11 cellular contexts compared by ENCODE assay signal in genomic region chr4:56668267-56668666, GRCh38. TPM values are rescaled to one million over a fixed set of nuclear protein-coding genes. Genes with fewer than 3 reads are reported as not detected.
DNase-seq lines count a peak whose midpoint lies in the region; ATAC-seq, FAIRE-seq and TF ChIP-seq lines count a peak whose summit lies in the region.
"Had no signal": no experiment of that assay in that cellular context is flagged by ENCODE, and none has a peak within 500 bp of the region (broad histone marks: within the 10 kb centered on the region; RNA-seq: fewer than 3 reads in every experiment).

No MANE protein-coding gene starts in this region.

- CTCF ChIA-PET in PC-3 (lab: Charles Lee): no interaction called here

- peak; percentile 11 for DNase-seq in AG08395 (ENCODE audit: low spot score)
- DNase-seq in GDM1 (lab: John Stamatoyannopoulos, UW): peak; percentile 37
- DNase-seq in PC-3: peak; percentile 38
- peak; percentile 58 for DNase-seq in fibroblast of villous mesenchyme (ENCODE audit: low read depth)
- DNase-seq in pancreas: no peak
- DNase-seq in NCI-H1417 treated with DMSO at 0.1 percent for 48 hours (lab: John Stamatoyannopoulos, UW): no peak
- no peak for DNase-seq in amygdala (lab: John Stamatoyannopoulos, UW)
- DNase-seq: central memory CD4-positive, alpha-beta T cell; stimulated activated CD8-positive, alpha-beta memory T cell treated with anti-CD3 and anti-CD28 coated beads, Interleukin-4, amount 100 ng/mL, for 48 hours had no signal

- H3K27ac ChIP-seq in PC-3 (ENCODE audit: low read length) (no peak overlapping the region), pancreas (no peak overlapping the region)
- H3K27ac ChIP-seq: parathyroid adenoma had no signal

- H3K4me3 ChIP-seq in PC-3 (ENCODE audit: low read length): no peak overlapping the region
- no peak overlapping the region for H3K4me3 ChIP-seq in fibroblast of villous mesenchyme (ENCODE audit: low read depth, low read length)
- H3K4me3 ChIP-seq in pancreas: no peak overlapping the region

- H3K4me2 ChIP-seq in PC-3 (ENCODE audit: low read length): no peak overlapping the region

- ATAC-seq in PC-3: no peak
- no peak for ATAC-seq in pancreas
- ATAC-seq in HG03095 (IDR thresholded peaks at IDR 0.05; ENCODE audit: unreplicated experiment): no peak

- H3K27me3 ChIP-seq in PC-3 (ENCODE audit: low read length) (no peaks in the 10 kb centered on the region), pancreas (no peaks in the 10 kb centered on the region)

- no TSS peak for BruUV-seq in PC-3 (replicated peaks; lab: Mats Ljungman, UMichigan)

- no peak overlapping the region for H2AFZ ChIP-seq in PC-3 (ENCODE audit: low read length)
- H2AFZ ChIP-seq: parathyroid adenoma had no signal

- no peaks in the 10 kb centered on the region for H3K4me1 ChIP-seq in PC-3 (ENCODE audit: insufficient read depth, low read length)
- H3K4me1 ChIP-seq in pancreas: no peaks in the 10 kb centered on the region
- H3K4me1 ChIP-seq: parathyroid adenoma had no signal

- TF ChIP-seq CTCF in PC-3 (conservative IDR thresholded peaks at IDR 0.05; ENCODE audit: low read depth, low read length) (peak; percentile 62), fibroblast of villous mesenchyme (IDR thresholded peaks at IDR 0.05; ENCODE audit: insufficient read depth, low read depth, low read length) (peak; percentile 64), pancreas (IDR thresholded peaks at IDR 0.05) (no peak)

- no peaks in the 10 kb centered on the region for H4K20me1 ChIP-seq in PC-3 (ENCODE audit: low read length)

- POLR2A ChIA-PET in PC-3 (lab: Charles Lee; ENCODE audit: unreplicated experiment): interaction anchor here (0.6 kb wide), 1 partner anchor 198 kb away, joined by 5 read pairs; no protein-coding TSS in a partner anchor

- H3K36me3 ChIP-seq in PC-3 (ENCODE audit: low read depth, low read length): no peaks in the 10 kb centered on the region
- H3K36me3 ChIP-seq in pancreas: no peaks in the 10 kb centered on the region

- no peak for FAIRE-seq in pancreas (lab: Jason Lieb, UNC)

- intact Hi-C loops in PC-3 (cut with micrococcal nuclease): no loop called here
- intact Hi-C loops in pancreas (cut with DNase I): no loop called here

- H3K9ac ChIP-seq in PC-3 (ENCODE audit: low read length): no peak overlapping the region
- H3K9ac ChIP-seq: parathyroid adenoma had no signal

- H3K9me2 ChIP-seq in PC-3 (replicated peaks; ENCODE audit: low read length): no peaks in the 10 kb centered on the region

- no peaks in the 10 kb centered on the region for H3K79me2 ChIP-seq in PC-3 (ENCODE audit: low read length)
- H3K79me2 ChIP-seq: parathyroid adenoma had no signal

- WGBS in pancreas, 2 donors: 82 to 88% methylated on average over 4 of the region's 4 CpGs

- H3F3A ChIP-seq in PC-3 (ENCODE audit: low read length, unreplicated experiment): no peaks in the 10 kb centered on the region

- H3K9me3 ChIP-seq in PC-3 (ENCODE audit: low read length) (no peaks in the 10 kb centered on the region), pancreas (no peaks in the 10 kb centered on the region)

RNA-seq across cellular contexts. Expression of gene HOPX, which starts 12.8 kb away (rescaled TPM):
- total RNA-seq in PC-3 (2014; rRNA removed) (0.87 TPM in 1 of 2 replicates, not detected in the other), fibroblast of villous mesenchyme (under 0.01 and 0.97 TPM in 2 replicates), pancreas (1 to 10 TPM in 4 of 6 donors, under 1 TPM in 2; 0.43 to 9.9 (median 2.5) TPM)
- polyA plus RNA-seq in pancreas: 10 to 100 TPM in 1 of 2 donors, 1 to 10 TPM in 1; 6.0 to 29.3 TPM

Comparison
In these comparisons a context has a peak if more than half of its experiments do, and no peak if none do; other contexts are left out.
1. DNase-seq: peak in AG08395 (single experiment), GDM1 (single experiment), PC-3 (single experiment) and fibroblast of villous mesenchyme (single experiment); none in pancreas (0 of 6), NCI-H1417 treated with DMSO at 0.1 percent for 48 hours (single experiment) and amygdala (0 of 56).
2. CTCF ChIP-seq: peak in PC-3 (single experiment) and fibroblast of villous mesenchyme (single experiment); none in pancreas (0 of 4).